ENCODE assay signal across 32 cellular contexts in the genomic region with DNA sequence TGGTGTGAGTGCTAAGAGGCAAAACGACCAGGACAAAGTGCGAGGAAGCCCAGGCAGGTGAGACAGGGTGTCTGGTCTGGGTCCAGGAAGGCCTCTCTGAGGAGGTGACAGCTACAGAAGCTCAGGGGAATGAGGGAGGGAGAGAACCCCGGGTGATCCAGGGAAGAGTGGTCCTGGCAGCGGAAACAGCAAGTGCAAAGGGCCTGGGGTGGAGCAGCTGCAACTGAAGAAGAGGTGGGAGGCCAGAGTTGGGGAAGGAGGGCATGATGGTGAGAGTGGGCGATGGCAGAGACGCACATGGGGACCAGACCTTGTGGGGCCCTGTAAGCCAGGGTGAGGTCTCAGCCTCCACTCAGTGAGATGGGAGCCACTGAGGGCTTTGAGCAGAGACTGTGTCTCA.
"Had no signal": no experiment of that assay in that cellular context is flagged by ENCODE, and none has a peak within 500 bp of the region (broad histone marks: within the 10 kb centered on the region; RNA-seq: fewer than 3 reads in every experiment).

No MANE protein-coding gene starts in this region.

- H3K27ac ChIP-seq: adrenal gland, breast epithelium, cardiac muscle cell, colonic mucosa, dorsolateral prefrontal cortex, epithelial cell of prostate had no signal

- H3K36me3 ChIP-seq: adrenal gland, breast epithelium, cardiac muscle cell, colonic mucosa had no signal

- H3K4me3 ChIP-seq: adrenal gland, breast epithelium, cardiac muscle cell, colonic mucosa, dorsolateral prefrontal cortex had no signal

- H3K9me3 ChIP-seq: adrenal gland, breast epithelium, colonic mucosa had no signal

- ATAC-seq: activated CD4-positive, alpha-beta T cell treated with anti-CD3 and anti-CD28 coated beads for 36 hours; activated CD8-positive, alpha-beta memory T cell treated with anti-CD3 and anti-CD28 coated beads, Interleukin-2, amount 10 ng/mL, durations not matched to agents 7 days and 5 days; activated CD8-positive, alpha-beta T cell treated with anti-CD3 and anti-CD28 coated beads, Interleukin-2, amount 10 ng/mL, durations not matched to agents 7 days and 5 days; activated naive CD8-positive, alpha-beta T cell treated with anti-CD3 and anti-CD28 coated beads, Interleukin-2, amount 50 U/mL, for 24 hours; effector memory CD8-positive, alpha-beta T cell; T-helper 17 cell had no signal

- H3K27me3 ChIP-seq: adrenal gland, breast epithelium, cardiac muscle cell, colonic mucosa, dorsolateral prefrontal cortex had no signal

- FAIRE-seq: endothelial cell of umbilical vein, frontal cortex had no signal

- H3K4me1 ChIP-seq: adrenal gland, breast epithelium, colonic mucosa had no signal

- DNase-seq: activated CD4-positive, alpha-beta memory T cell treated with anti-CD3 and anti-CD28 coated beads for 36 hours; activated CD4-positive, alpha-beta T cell treated with anti-CD3 and anti-CD28 coated beads for 36 hours; activated CD4-positive, alpha-beta T cell treated with anti-CD3 and anti-CD28 coated beads, Interleukin-2, amount 10 ng/mL, durations not matched to agents 24 days and 14 days; activated CD4-positive, CD25-positive, alpha-beta regulatory T cell; activated CD4-positive, CD25-positive, alpha-beta regulatory T cell treated with anti-CD3 and anti-CD28 coated beads, Interleukin-2, amount 50 U/mL, for 72 hours; activated CD8-positive, alpha-beta memory T cell treated with anti-CD3 and anti-CD28 coated beads, Interleukin-2, amount 10 ng/mL, durations not matched to agents 7 days and 5 days; activated CD8-positive, alpha-beta memory T cell treated with anti-CD3 and anti-CD28 coated beads, Interleukin-2, amount 50 U/mL, for 4 hours; activated CD8-positive, alpha-beta T cell treated with anti-CD3 and anti-CD28 coated beads, Interleukin-2, amount 10 ng/mL, durations not matched to agents 7 days and 5 days; activated effector memory CD4-positive, alpha-beta T cell treated with anti-CD3 and anti-CD28 coated beads, Interleukin-2, amount 50 U/mL, for 16 hours; activated naive CD4-positive, alpha-beta T cell treated with anti-CD3 and anti-CD28 coated beads for 36 hours; activated naive CD8-positive, alpha-beta T cell treated with anti-CD3 and anti-CD28 coated beads for 36 hours; activated naive CD8-positive, alpha-beta T cell treated with anti-CD3 and anti-CD28 coated beads, Interleukin-2, amount 50 U/mL, for 24 hours; activated T-cell treated with anti-CD3 and anti-CD28 coated beads, Interleukin-2, amount 50 U/mL, for 1 hour; activated T-cell treated with anti-CD3 and anti-CD28 coated beads, Interleukin-2, amount 50 U/mL, for 48 hours; adrenal gland; amygdala; aorta; central memory CD4-positive, alpha-beta T cell; cerebellar nuclear complex; colonic mucosa; dorsolateral prefrontal cortex; effector memory CD8-positive, alpha-beta T cell; foreskin fibroblast; head of caudate nucleus; T-helper 1 cell; T-helper 17 cell; T1000 had no signal
